Comparison of ENCODE assay signal across 15 cellular contexts in the genomic region with DNA sequence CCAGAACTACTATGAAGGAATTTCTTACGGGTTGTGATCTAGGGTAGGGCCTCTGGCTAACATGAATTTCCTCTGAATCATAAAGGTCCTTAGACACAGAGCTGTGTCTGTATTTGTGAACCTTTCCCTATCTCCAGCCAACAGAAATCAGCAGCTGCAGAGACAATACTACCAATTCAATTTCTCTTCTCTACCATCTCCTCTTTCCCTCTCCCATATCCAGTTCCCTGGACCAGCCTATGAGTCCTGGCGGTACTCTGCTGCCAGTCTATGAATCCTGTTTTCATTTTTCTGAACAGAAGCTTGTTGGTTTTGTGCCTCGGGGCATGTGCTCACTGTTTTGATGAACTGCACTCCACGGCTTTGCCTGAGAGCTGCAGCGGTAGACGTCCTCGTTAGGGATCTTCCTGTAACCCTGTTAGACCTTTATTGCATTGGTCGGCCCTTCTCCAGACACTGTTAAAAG.
DNase-seq lines count a peak whose midpoint lies in the region; ATAC-seq and TF ChIP-seq lines count a peak whose summit lies in the region.
"Had no signal": no experiment of that assay in that cellular context is flagged by ENCODE, and none has a peak within 500 bp of the region (broad histone marks: within the 10 kb centered on the region; RNA-seq: fewer than 3 reads in every experiment).

No MANE protein-coding gene starts in this region.

- no peaks in the 10 kb centered on the region for H3K27me3 Mint-ChIP-seq in chondrocyte (ENCODE audit: low read depth)
- H3K27me3 Mint-ChIP-seq in CD4-positive, alpha-beta memory T cell = peaks cover 9 to 19% of the 10 kb centered on the region in 2 donors

- H2AK5ac ChIP-seq in neuronal stem cell (ENCODE audit: low read depth, low read length) = no peak overlapping the region

- no peak overlapping the region for H2BK5ac ChIP-seq in neuronal stem cell (ENCODE audit: low read length)

- no peaks in the 10 kb centered on the region for H3K9me3 ChIP-seq in mesodermal cell (ENCODE audit: control insufficient read depth, low read length)
- no peaks in the 10 kb centered on the region for H3K9me3 ChIP-seq in neuronal stem cell (replicated peaks in 1 of 2; ENCODE audit: control insufficient read depth in 2 of 2, insufficient read depth in 1 of 2, low read depth in 1 of 2, low read length in 2 of 2)
- H3K9me3 ChIP-seq in CD4-positive, alpha-beta memory T cell (ENCODE audit: control insufficient read depth in 1 of 2, low read length in 2 of 2) = no peaks in the 10 kb centered on the region
- H3K9me3 ChIP-seq: right lobe of liver had no signal

- no peak overlapping the region for H3K4ac ChIP-seq in neuronal stem cell (ENCODE audit: low read length)

- H3K27me3 ChIP-seq in neuronal stem cell (ENCODE audit: control insufficient read depth in 3 of 3, insufficient read depth in 3 of 3, low read depth in 1 of 3, low read length in 3 of 3) = no peaks in the 10 kb centered on the region
- H3K27me3 ChIP-seq in CD4-positive, alpha-beta memory T cell (ENCODE audit: insufficient read depth, low read length) = no peaks in the 10 kb centered on the region
- H3K27me3 ChIP-seq: BLaER1 treated with 17β-estradiol and CSF1 and Interleukin-3, amounts not matched to agents 10 nM and 100 nM; right lobe of liver had no signal

- H3K4me3 ChIP-seq in mesodermal cell (ENCODE audit: extremely low read depth, insufficient read depth, low read length, poor library complexity, severe bottlenecking) (no peak overlapping the region), neuronal stem cell (ENCODE audit: low read length in 2 of 2) (no peak overlapping the region)
- H3K4me3 ChIP-seq in CD4-positive, alpha-beta memory T cell (ENCODE audit: low read length in 2 of 2) = no peak overlapping the region
- H3K4me3 ChIP-seq: BLaER1 treated with 17β-estradiol and CSF1 and Interleukin-3, amounts not matched to agents 10 nM and 100 nM; right lobe of liver had no signal

- H2BK12ac ChIP-seq in neuronal stem cell (ENCODE audit: low read length) = no peak overlapping the region

- peaks cover 2% of the 10 kb centered on the region for H3K36me3 Mint-ChIP-seq in chondrocyte (ENCODE audit: low read depth)
- no peaks in the 10 kb centered on the region for H3K36me3 Mint-ChIP-seq in CD4-positive, alpha-beta memory T cell
- H3K36me3 Mint-ChIP-seq: naive B cell had no signal

- H3K4me3 Mint-ChIP-seq in chondrocyte (ENCODE audit: unreplicated experiment) = peak overlapping the region; percentile 21
- no peak overlapping the region for H3K4me3 Mint-ChIP-seq in CD4-positive, alpha-beta memory T cell
- H3K4me3 Mint-ChIP-seq: stimulated activated naive CD8-positive, alpha-beta T cell treated with anti-CD3 and anti-CD28 coated beads, Interleukin-15, Interleukin-2, amounts not matched to agents 100 ng/mL and 50 ng/mL, for 24 hours had no signal

- POLR2A ChIA-PET in CD4-positive, alpha-beta memory T cell (lab: Charles Lee; ENCODE audit: partially characterized antibody) = no interaction called here

- no peak overlapping the region for H2AFZ ChIP-seq in neuronal stem cell (ENCODE audit: low read length)

- intact Hi-C loops in Right ventricle myocardium superior (cut with DNase I) = no loop called here
- intact Hi-C loops in CD4-positive, alpha-beta memory T cell (cut with micrococcal nuclease) = no loop called here

- H3K36me3 ChIP-seq in mesodermal cell (ENCODE audit: control insufficient read depth, insufficient read depth, low read length) = no peaks in the 10 kb centered on the region
- no peaks in the 10 kb centered on the region for H3K36me3 ChIP-seq in neuronal stem cell (replicated peaks in 1 of 2; ENCODE audit: control insufficient read depth in 2 of 2, insufficient read depth in 2 of 2, low read length in 2 of 2)
- no peaks in the 10 kb centered on the region for H3K36me3 ChIP-seq in CD4-positive, alpha-beta memory T cell (ENCODE audit: insufficient read depth, low read length)
- H3K36me3 ChIP-seq: BLaER1 treated with 17β-estradiol and CSF1 and Interleukin-3, amounts not matched to agents 10 nM and 100 nM; right lobe of liver had no signal

- no peak overlapping the region for H3K4me2 ChIP-seq in neuronal stem cell (ENCODE audit: insufficient read depth, low read length, poor library complexity, severe bottlenecking)

- H2BK120ac ChIP-seq in neuronal stem cell (ENCODE audit: low read depth, low read length) = no peak overlapping the region

- no peaks in the 10 kb centered on the region for H3K79me1 ChIP-seq in neuronal stem cell (ENCODE audit: low read depth, low read length)

- WGBS in mesodermal cell (ENCODE audit: insufficient coverage in 2 of 2), 2 experiments = 82 to 88% methylated on average over 3 to 7 of the region's 8 CpGs
- WGBS in neuronal stem cell (ENCODE audit: extremely low coverage in 2 of 2, insufficient read length in 2 of 2, insufficient replicate concordance in 1 of 2), 2 donors = no CpG with 5 or more reads among the region's 8 CpGs

- H3K23ac ChIP-seq in neuronal stem cell (ENCODE audit: low read depth, low read length, poor library complexity) = no peak overlapping the region

- no peak for TF ChIP-seq CTCF in chondrocyte (IDR thresholded peaks at IDR 0.05)

- no peak overlapping the region for H4K8ac ChIP-seq in neuronal stem cell (ENCODE audit: low read depth, low read length)

- H3K14ac ChIP-seq in neuronal stem cell (ENCODE audit: low read length) = no peak overlapping the region

- H3K27ac Mint-ChIP-seq in chondrocyte (ENCODE audit: unreplicated experiment) = peak overlapping the region; percentile 89
- peak overlapping the region in 1 of 7 donors; percentile 55 for H3K27ac Mint-ChIP-seq in CD4-positive, alpha-beta memory T cell
- H3K27ac Mint-ChIP-seq: naive B cell; stimulated activated naive CD8-positive, alpha-beta T cell treated with anti-CD3 and anti-CD28 coated beads, Interleukin-15, Interleukin-2, amounts not matched to agents 100 ng/mL and 50 ng/mL, for 24 hours had no signal

- H3K9me3 Mint-ChIP-seq in chondrocyte (ENCODE audit: low read depth) = peaks cover 2% of the 10 kb centered on the region
- H3K9me3 Mint-ChIP-seq in CD4-positive, alpha-beta memory T cell = peaks cover 0 to 27% (median 12%) of the 10 kb centered on the region in 8 donors

- peaks cover 29% of the 10 kb centered on the region for H3K4me1 Mint-ChIP-seq in chondrocyte (ENCODE audit: low read depth)
- H3K4me1 Mint-ChIP-seq in CD4-positive, alpha-beta memory T cell = no peaks in the 10 kb centered on the region
- H3K4me1 Mint-ChIP-seq: naive B cell had no signal

- H4K91ac ChIP-seq in neuronal stem cell (ENCODE audit: low read depth, low read length, poor library complexity) = no peak overlapping the region

- DNase-seq in Daoy (ENCODE audit: low read depth) (peak; percentile 50), NCI-H345 treated with DMSO at 0.1 percent for 48 hours (lab: John Stamatoyannopoulos, UW; ENCODE audit: unreplicated experiment) (peak; percentile 48), chondrocyte (ENCODE audit: low spot score) (no peak), neuronal stem cell (ENCODE audit: low spot score) (no peak), KBM-7 (no peak), Right ventricle myocardium superior (no peak)
- no peak for DNase-seq in CD4-positive, alpha-beta memory T cell
- DNase-seq: activated CD4-positive, CD25-positive, alpha-beta regulatory T cell treated with anti-CD3 and anti-CD28 coated beads, Interleukin-2, amount 50 U/mL, for 72 hours; activated T-cell treated with anti-CD3 and anti-CD28 coated beads, Interleukin-2, amount 50 U/mL, for 1 hour; naive B cell; NCI-H1105 treated with DMSO at 0.1 percent for 48 hours; right lobe of liver had no signal

- in situ Hi-C loops in KBM-7 (cut with MboI; ENCODE audit: low pct_unique_long_range_greater_than_20kb, low sequenced_read_pairs) = no loop called here

- no peak overlapping the region for H3K18ac ChIP-seq in neuronal stem cell (ENCODE audit: low read length)

- H3K4me1 ChIP-seq in mesodermal cell (ENCODE audit: control insufficient read depth, insufficient read depth, low read length, poor library complexity, severe bottlenecking) (peaks cover 20% of the 10 kb centered on the region), neuronal stem cell (ENCODE audit: control insufficient read depth in 2 of 2, insufficient read depth in 1 of 2, low read depth in 1 of 2, low read length in 2 of 2) (peaks cover 0 to 4% of the 10 kb centered on the region in 2 donors)
- H3K4me1 ChIP-seq in CD4-positive, alpha-beta memory T cell (ENCODE audit: insufficient read depth, low read length) = no peaks in the 10 kb centered on the region
- H3K4me1 ChIP-seq: right lobe of liver had no signal

- CTCF ChIA-PET in CD4-positive, alpha-beta memory T cell (lab: Charles Lee; ENCODE audit: partially characterized antibody) = no interaction called here

- H2BK15ac ChIP-seq in neuronal stem cell (ENCODE audit: low read length) = no peak overlapping the region

- peak overlapping the region; percentile 68 for H3K27ac ChIP-seq in mesodermal cell (ENCODE audit: low read depth, low read length, severe bottlenecking)
- no peak overlapping the region for H3K27ac ChIP-seq in neuronal stem cell (replicated peaks; ENCODE audit: low read length)
- H3K27ac ChIP-seq in CD4-positive, alpha-beta memory T cell (ENCODE audit: low read depth, low read length) = no peak overlapping the region
- H3K27ac ChIP-seq: BLaER1 treated with 17β-estradiol and CSF1 and Interleukin-3, amounts not matched to agents 10 nM and 100 nM; right lobe of liver had no signal

- no peak for ATAC-seq in Right ventricle myocardium superior (ENCODE audit: poor library complexity)
- ATAC-seq: right lobe of liver had no signal

- no peak overlapping the region for H3K9ac ChIP-seq in neuronal stem cell (ENCODE audit: low read depth, low read length, poor library complexity)
- H3K9ac ChIP-seq: BLaER1 treated with 17β-estradiol and CSF1 and Interleukin-3, amounts not matched to agents 10 nM and 100 nM had no signal

Comparison
In these comparisons a context has a peak if more than half of its experiments do, and no peak if none do; other contexts are left out.
1. DNase-seq: peak in Daoy (single experiment) and NCI-H345 treated with DMSO at 0.1 percent for 48 hours (single experiment); none in chondrocyte (single experiment), neuronal stem cell (single experiment), KBM-7 (single experiment), Right ventricle myocardium superior (single experiment) and CD4-positive, alpha-beta memory T cell (0 of 5).